ENCODE assay signal across 8 cellular contexts in the genomic region with DNA sequence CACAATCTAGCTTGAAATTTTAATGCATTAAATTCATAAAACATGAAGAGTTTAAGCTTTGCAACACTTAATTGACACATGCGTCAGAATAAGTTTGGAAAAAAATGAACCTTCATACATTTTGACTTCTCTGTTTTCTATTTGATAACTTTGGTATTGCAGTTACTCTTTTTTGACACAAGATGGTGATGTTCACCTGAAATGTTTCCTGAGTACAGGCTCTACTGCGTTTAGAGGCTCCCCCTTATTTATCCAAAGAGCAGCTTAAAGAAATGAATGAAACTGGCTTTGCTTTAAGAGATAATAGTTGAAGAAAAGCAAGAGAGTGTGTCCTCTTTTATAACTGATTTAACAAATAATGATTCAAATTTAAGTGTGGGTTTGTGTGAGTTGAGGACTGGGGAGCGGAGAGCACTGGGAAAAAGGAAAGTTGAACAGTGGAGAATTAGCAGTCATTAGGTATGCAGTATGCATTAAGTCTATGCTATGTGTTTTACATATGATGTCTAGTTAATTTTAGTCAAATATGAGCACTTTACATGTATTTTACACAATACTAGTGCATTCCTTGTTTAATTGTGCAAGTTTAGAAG.
DNase-seq lines count a peak whose midpoint lies in the region; ATAC-seq lines count a peak whose summit lies in the region.

No MANE protein-coding gene starts in this region.

- DNase-seq in COR-L47 (lab: John Stamatoyannopoulos, UW) (peak; percentile 24), SK-MEL-5 (ENCODE audit: low read depth, low spot score) (peak; percentile 63), fibroblast of the conjunctiva (ENCODE audit: low read depth) (peak; percentile 46), pons (ENCODE audit: low spot score) (peak; percentile 47), activated T-cell treated with anti-CD3 and anti-CD28 coated beads for 4 hours (no peak), MG63 (no peak)

- no peaks in the 10 kb centered on the region for H3K27me3 ChIP-seq in MG63

- peaks cover 3% of the 10 kb centered on the region for H3K36me3 ChIP-seq in MG63

- no peak overlapping the region for H3K4me3 ChIP-seq in MG63

- in situ Hi-C loops in SK-MEL-5 (cut with HindIII; ENCODE audit: low pct_unique_long_range_greater_than_20kb, low sequenced_read_pairs) = no loop called here

- no peaks in the 10 kb centered on the region for H3K9me3 ChIP-seq in MG63

- ATAC-seq in GM18909 (IDR thresholded peaks at IDR 0.05; ENCODE audit: poor library complexity, unreplicated experiment) (peak; percentile 81), HG03378 (IDR thresholded peaks at IDR 0.05; ENCODE audit: unreplicated experiment) (peak; percentile 78)

Comparison
In these comparisons a context has a peak if more than half of its experiments do, and no peak if none do; other contexts are left out.
1. DNase-seq: peak in COR-L47 (single experiment), SK-MEL-5 (single experiment), fibroblast of the conjunctiva (single experiment) and pons (single experiment); none in activated T-cell treated with anti-CD3 and anti-CD28 coated beads for 4 hours (single experiment) and MG63 (single experiment).